In the genomic region with DNA sequence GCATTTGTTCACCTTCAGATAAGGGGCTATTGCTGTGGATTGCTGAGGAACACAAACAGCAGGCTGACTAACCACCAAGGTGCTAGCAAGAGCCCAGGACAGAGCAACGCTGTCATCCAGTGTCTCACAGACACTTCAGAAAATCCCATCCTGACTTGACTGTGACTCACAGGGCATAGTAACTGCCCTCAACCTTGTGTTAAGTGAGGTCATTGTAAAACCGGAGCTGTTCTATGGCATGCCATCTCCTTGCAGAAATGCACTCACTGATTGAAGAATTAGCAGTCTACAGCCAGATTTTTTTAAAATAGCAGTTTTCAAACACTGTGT, we compare ENCODE assay signal across 8 cellular contexts. TPM values are rescaled to one million over a fixed set of nuclear protein-coding genes. Genes with fewer than 3 reads are reported as not detected.
DNase-seq lines count a peak whose midpoint lies in the region; ATAC-seq and TF ChIP-seq lines count a peak whose summit lies in the region.

No MANE protein-coding gene starts in this region.

- no peaks in the 10 kb centered on the region for H4K20me1 ChIP-seq in GM23338 (replicated peaks; ENCODE audit: insufficient read depth)

- no peaks in the 10 kb centered on the region for H3K9me3 Mint-ChIP-seq in Calu3 (ENCODE audit: low read depth, unreplicated experiment)
- H3K9me3 Mint-ChIP-seq in GM23338, result no peaks in the 10 kb centered on the region; the same call in 2 of the 3 replicates

- TF ChIP-seq CTCF in Calu3 (IDR thresholded peaks at IDR 0.05; ENCODE audit: unreplicated experiment) (no peak), GM23338 (conservative IDR thresholded peaks at IDR 0.05; ENCODE audit: low read depth in 2 of 2) (no peak), adrenal gland (IDR thresholded peaks at IDR 0.05) (no peak), left lung (IDR thresholded peaks at IDR 0.05) (no peak), ovary (IDR thresholded peaks at IDR 0.05) (no peak), GM10266 (IDR thresholded peaks at IDR 0.05; ENCODE audit: control insufficient read depth, insufficient read depth, low read depth, missing control alignments) (no peak)

- no peaks in the 10 kb centered on the region for H3K36me3 ChIP-seq in GM23338 (ENCODE audit: insufficient read depth)
- no peaks in the 10 kb centered on the region for H3K36me3 ChIP-seq in adrenal gland (replicated peaks in 1 of 2)
- H3K36me3 ChIP-seq in left lung, result no peaks in the 10 kb centered on the region
- H3K36me3 ChIP-seq in ovary, result no peaks in the 10 kb centered on the region

- no peaks in the 10 kb centered on the region for H3K79me2 ChIP-seq in GM23338 (replicated peaks; ENCODE audit: insufficient read depth)

- H3K4me3 ChIP-seq in GM23338 (no peak overlapping the region), adrenal gland (no peak overlapping the region), left lung (no peak overlapping the region), ovary (no peak overlapping the region)

- H3K4me1 ChIP-seq in GM23338 (ENCODE audit: insufficient read depth), result no peaks in the 10 kb centered on the region
- no peaks in the 10 kb centered on the region for H3K4me1 ChIP-seq in adrenal gland (replicated peaks in 1 of 2)
- peaks cover 0 to 7% of the 10 kb centered on the region in 2 donors for H3K4me1 ChIP-seq in left lung
- no peaks in the 10 kb centered on the region for H3K4me1 ChIP-seq in ovary (ENCODE audit: insufficient read depth)

- H3K27ac ChIP-seq in GM23338 (ENCODE audit: low read depth) (no peak overlapping the region), adrenal gland (no peak overlapping the region), left lung (no peak overlapping the region), ovary (no peak overlapping the region)

- no peaks in the 10 kb centered on the region for H3K27me3 ChIP-seq in GM23338 (ENCODE audit: insufficient read depth)
- no peaks in the 10 kb centered on the region for H3K27me3 ChIP-seq in adrenal gland
- H3K27me3 ChIP-seq in left lung, result no peaks in the 10 kb centered on the region
- no peaks in the 10 kb centered on the region for H3K27me3 ChIP-seq in ovary

- TF ChIP-seq POLR2A in adrenal gland (IDR thresholded peaks at IDR 0.05) (no peak), ovary (IDR thresholded peaks at IDR 0.05) (no peak)

- intact Hi-C loops in Calu3 (cut with micrococcal nuclease; ENCODE audit: unreplicated experiment), result loop anchor here (5.0 kb wide), 2 partner anchors 36 to 39 kb away; no protein-coding TSS in a partner anchor
- intact Hi-C loops in adrenal gland (cut with DNase I), result no loop called here
- intact Hi-C loops in left lung (cut with DNase I), result no loop called here
- intact Hi-C loops in ovary (cut with DNase I), result no loop called here

- H3K4me1 Mint-ChIP-seq in Calu3 (ENCODE audit: low read depth, unreplicated experiment) (peaks cover 39% of the 10 kb centered on the region), GM23338 (no peaks in the 10 kb centered on the region; the same call in none of the 3 replicates)

- no peak overlapping the region for H3K4me3 Mint-ChIP-seq in Calu3 (ENCODE audit: low read depth, unreplicated experiment)
- H3K4me3 Mint-ChIP-seq in GM23338, result no peak overlapping the region

- 0 to 57% (median 26%) methylated on average over 1 to 2 of the region's 2 CpGs for WGBS in adrenal gland, 4 donors
- WGBS in ovary, 3 donors, result 27 to 41% (median 38%) methylated on average over 2 of the region's 2 CpGs

- no peak overlapping the region for H3K4me2 ChIP-seq in GM23338

- H3K27me3 Mint-ChIP-seq in Calu3 (ENCODE audit: unreplicated experiment), result no peaks in the 10 kb centered on the region
- H3K27me3 Mint-ChIP-seq in GM23338 (ENCODE audit: insufficient read depth, low read depth, poor library complexity), result no peaks in the 10 kb centered on the region

- H3F3A ChIP-seq in GM23338 (replicated peaks; ENCODE audit: low read depth), result no peaks in the 10 kb centered on the region

- ATAC-seq in GM23338 (no peak; the same call in 2 of the 3 replicates), left lung (peak; percentile 77), GM18909 (IDR thresholded peaks at IDR 0.05; ENCODE audit: poor library complexity, unreplicated experiment) (no peak)

- H3K36me3 Mint-ChIP-seq in Calu3 (ENCODE audit: insufficient read depth, unreplicated experiment) (peaks cover 18% of the 10 kb centered on the region), GM23338 (ENCODE audit: low read depth) (no peaks in the 10 kb centered on the region; the same call in 2 of the 3 replicates)

- BruUV-seq in Calu3 (replicated peaks; lab: Mats Ljungman, UMichigan), result no TSS peak

- H3K9me3 ChIP-seq in adrenal gland (replicated peaks in 1 of 3) (no peaks in the 10 kb centered on the region), left lung (no peaks in the 10 kb centered on the region), ovary (no peaks in the 10 kb centered on the region)

- DNase-seq in Calu3 (peak; percentile 35), GM23338 (ENCODE audit: low spot score) (no peak), adrenal gland (peak in 5 of 7 donors; percentile 28 to 52 (median 49)), left lung (no peak), NCI-H2171 treated with DMSO at 0.1 percent for 48 hours (lab: John Stamatoyannopoulos, UW) (no peak), ovary (no peak), GM10266 (ENCODE audit: extremely low spot score) (no peak)

- TF ChIP-seq EP300 in ovary (IDR thresholded peaks at IDR 0.05), result no peak

- no peaks in the 10 kb centered on the region for H3K9me2 ChIP-seq in GM23338 (ENCODE audit: insufficient read depth)

- CTCF ChIA-PET in Calu3 (lab: Charles Lee), result interaction anchor here (1.2 kb wide), 1 partner anchor 13 kb away, joined by 4 read pairs; no protein-coding TSS in a partner anchor

- H2AFZ ChIP-seq in GM23338, result peak overlapping the region; percentile 52; the same call in 1 of the 2 replicates

- H3K27ac Mint-ChIP-seq in Calu3 (ENCODE audit: unreplicated experiment), result peak overlapping the region; percentile 47
- H3K27ac Mint-ChIP-seq in GM23338, result no peak overlapping the region

TF ChIP-seq in GM23338, 12 proteins besides CTCF, POLR2A, EP300 and RAD21 (continues in another document):
- TF ChIP-seq ZNF331 (CRISPR knock-in tag; IDR thresholded peaks at IDR 0.05; ENCODE audit: low read depth), result no peak
- no peak for TF ChIP-seq POLR2AphosphoS5 (IDR thresholded peaks at IDR 0.05; ENCODE audit: low read depth)
- TF ChIP-seq, protein P1, sequence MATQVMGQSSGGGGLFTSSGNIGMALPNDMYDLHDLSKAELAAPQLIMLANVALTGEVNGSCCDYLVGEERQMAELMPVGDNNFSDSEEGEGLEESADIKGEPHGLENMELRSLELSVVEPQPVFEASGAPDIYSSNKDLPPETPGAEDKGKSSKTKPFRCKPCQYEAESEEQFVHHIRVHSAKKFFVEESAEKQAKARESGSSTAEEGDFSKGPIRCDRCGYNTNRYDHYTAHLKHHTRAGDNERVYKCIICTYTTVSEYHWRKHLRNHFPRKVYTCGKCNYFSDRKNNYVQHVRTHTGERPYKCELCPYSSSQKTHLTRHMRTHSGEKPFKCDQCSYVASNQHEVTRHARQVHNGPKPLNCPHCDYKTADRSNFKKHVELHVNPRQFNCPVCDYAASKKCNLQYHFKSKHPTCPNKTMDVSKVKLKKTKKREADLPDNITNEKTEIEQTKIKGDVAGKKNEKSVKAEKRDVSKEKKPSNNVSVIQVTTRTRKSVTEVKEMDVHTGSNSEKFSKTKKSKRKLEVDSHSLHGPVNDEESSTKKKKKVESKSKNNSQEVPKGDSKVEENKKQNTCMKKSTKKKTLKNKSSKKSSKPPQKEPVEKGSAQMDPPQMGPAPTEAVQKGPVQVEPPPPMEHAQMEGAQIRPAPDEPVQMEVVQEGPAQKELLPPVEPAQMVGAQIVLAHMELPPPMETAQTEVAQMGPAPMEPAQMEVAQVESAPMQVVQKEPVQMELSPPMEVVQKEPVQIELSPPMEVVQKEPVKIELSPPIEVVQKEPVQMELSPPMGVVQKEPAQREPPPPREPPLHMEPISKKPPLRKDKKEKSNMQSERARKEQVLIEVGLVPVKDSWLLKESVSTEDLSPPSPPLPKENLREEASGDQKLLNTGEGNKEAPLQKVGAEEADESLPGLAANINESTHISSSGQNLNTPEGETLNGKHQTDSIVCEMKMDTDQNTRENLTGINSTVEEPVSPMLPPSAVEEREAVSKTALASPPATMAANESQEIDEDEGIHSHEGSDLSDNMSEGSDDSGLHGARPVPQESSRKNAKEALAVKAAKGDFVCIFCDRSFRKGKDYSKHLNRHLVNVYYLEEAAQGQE (IDR thresholded peaks at IDR 0.05; ENCODE audit: unreplicated experiment), result no peak
- TF ChIP-seq CREB1 (CRISPR knock-in tag; IDR thresholded peaks at IDR 0.05; ENCODE audit: low read depth), result no peak
- no peak for TF ChIP-seq ZNF114 (CRISPR knock-in tag; IDR thresholded peaks at IDR 0.05)

RNA-seq across cellular contexts. Expression of a gene that starts 51.1 kb away (rescaled TPM):
- total RNA-seq in Calu3 (2022), result 24.3 and 38.3 TPM in 2 replicates
- 0.35 and 0.93 TPM in 2 replicates for total RNA-seq in GM23338 (2014; rRNA removed; shearing (Covaris generic))
- polyA plus RNA-seq in GM23338 (2016; fragmentation: Nextera tagmentation; extraction: Ambion mirVana), result 0.21 and 0.24 TPM in 2 replicates
- total RNA-seq in adrenal gland, result 1 to 10 TPM in 7 of 8 donors, under 1 TPM in 1; 0.88 to 6.7 (median 3.3) TPM
- 1 to 10 TPM; 1.2 to 3.8 (median 2.0) TPM for polyA plus RNA-seq in adrenal gland
- 10 to 100 TPM; 28.1 to 52.1 TPM for total RNA-seq in left lung
- 10 to 100 TPM in 1 of 7 donors, 1 to 10 TPM in 6; 2.6 to 15.3 (median 5.6) TPM for total RNA-seq in ovary
- polyA plus RNA-seq in ovary, result 1 to 10 TPM; 3.7 to 4.8 TPM

Comparison
In these comparisons a context has a peak if more than half of its experiments do, and no peak if none do; other contexts are left out.
1. DNase-seq: peak in Calu3 (single experiment) and adrenal gland (5 of 7); none in GM23338 (single experiment), left lung (0 of 2), NCI-H2171 treated with DMSO at 0.1 percent for 48 hours (single experiment), ovary (0 of 5) and GM10266 (single experiment).